In genomic region chr11:104432981-104433380, GRCh38 we compare ENCODE assay signal across 29 cellular contexts.
"Had no signal": no experiment of that assay in that cellular context is flagged by ENCODE, and none has a peak within 500 bp of the region (broad histone marks: within the 10 kb centered on the region; RNA-seq: fewer than 3 reads in every experiment).

No MANE protein-coding gene starts in this region.

- H3K9me3 Mint-ChIP-seq: naive B cell; nephron progenitor cell; stimulated activated effector memory CD8-positive, alpha-beta T cell treated with anti-CD3 and anti-CD28 coated beads, Interleukin-12 subunit alpha, Interleukin-12 subunit beta, amount 100 ng/mL, for 72 hours; stimulated activated naive CD8-positive, alpha-beta T cell treated with anti-CD3 and anti-CD28 coated beads, Interleukin-15, Interleukin-2, amounts not matched to agents 100 ng/mL and 50 ng/mL, for 24 hours; type B pancreatic cell had no signal

- H3K9me3 ChIP-seq: left lung, lower lobe of right lung, pancreas, prostate gland, spleen, suprapubic skin, thoracic aorta, tibial artery, uterus had no signal

- H3K27me3 Mint-ChIP-seq: naive B cell, type B pancreatic cell had no signal

- H3K4me1 Mint-ChIP-seq: immature natural killer cell; naive B cell; natural killer cell; stimulated activated effector memory CD8-positive, alpha-beta T cell treated with anti-CD3 and anti-CD28 coated beads, Interleukin-12 subunit alpha, Interleukin-12 subunit beta, amount 100 ng/mL, for 72 hours had no signal

- H3K27ac Mint-ChIP-seq: immature natural killer cell; naive B cell; natural killer cell; nephron progenitor cell; stimulated activated effector memory CD8-positive, alpha-beta T cell treated with anti-CD3 and anti-CD28 coated beads, Interleukin-12 subunit alpha, Interleukin-12 subunit beta, amount 100 ng/mL, for 72 hours; stimulated activated naive CD8-positive, alpha-beta T cell treated with anti-CD3 and anti-CD28 coated beads, Interleukin-15, Interleukin-2, amounts not matched to agents 100 ng/mL and 50 ng/mL, for 24 hours; type B pancreatic cell had no signal

- DNase-seq: hypothalamus; immature natural killer cell; kidney; left colon; left lung; lower lobe of right lung; mammary epithelial cell; mesenchymal stem cell; naive B cell; natural killer cell; nephron progenitor cell; nucleus accumbens; pancreas; posterior cingulate gyrus; retina; right cardiac atrium; small intestine; spleen; stimulated activated CD4-positive, alpha-beta T cell treated with anti-CD3 and anti-CD28 coated beads, Interleukin-4, amount 100 ng/mL, for 24 hours; stimulated activated naive CD4-positive, alpha-beta T cell; tibial artery; uterus had no signal

- H3K4me3 Mint-ChIP-seq: immature natural killer cell; naive B cell; natural killer cell; nephron progenitor cell; stimulated activated effector memory CD8-positive, alpha-beta T cell treated with anti-CD3 and anti-CD28 coated beads, Interleukin-12 subunit alpha, Interleukin-12 subunit beta, amount 100 ng/mL, for 72 hours; stimulated activated naive CD8-positive, alpha-beta T cell treated with anti-CD3 and anti-CD28 coated beads, Interleukin-15, Interleukin-2, amounts not matched to agents 100 ng/mL and 50 ng/mL, for 24 hours; type B pancreatic cell had no signal

- H3K27ac ChIP-seq: left lung, lower lobe of right lung, pancreas, prostate gland, spleen, suprapubic skin, thoracic aorta, tibial artery, uterus had no signal

- H3K27me3 ChIP-seq: left lung, pancreas, suprapubic skin, tibial artery, uterus had no signal

- H3K4me3 ChIP-seq: left lung, lower lobe of right lung, pancreas, prostate gland, spleen, suprapubic skin, thoracic aorta, tibial artery, uterus had no signal

- H3K36me3 ChIP-seq: left lung, lower lobe of right lung, pancreas, prostate gland, spleen, suprapubic skin, thoracic aorta, tibial artery, uterus had no signal

- H3K4me1 ChIP-seq: left lung, lower lobe of right lung, pancreas, prostate gland, spleen, suprapubic skin, tibial artery, uterus had no signal

- ATAC-seq: left colon; left lung; lower lobe of right lung; natural killer cell; pancreas; right cardiac atrium; sciatic nerve; stimulated activated effector memory CD8-positive, alpha-beta T cell treated with anti-CD3 and anti-CD28 coated beads, Interleukin-12 subunit alpha, Interleukin-12 subunit beta, amount 100 ng/mL, for 72 hours had no signal

- H3K36me3 Mint-ChIP-seq: immature natural killer cell; naive B cell; natural killer cell; stimulated activated effector memory CD8-positive, alpha-beta T cell treated with anti-CD3 and anti-CD28 coated beads, Interleukin-12 subunit alpha, Interleukin-12 subunit beta, amount 100 ng/mL, for 72 hours; type B pancreatic cell had no signal
